ENCODE assay signal across 30 cellular contexts in the genomic region with DNA sequence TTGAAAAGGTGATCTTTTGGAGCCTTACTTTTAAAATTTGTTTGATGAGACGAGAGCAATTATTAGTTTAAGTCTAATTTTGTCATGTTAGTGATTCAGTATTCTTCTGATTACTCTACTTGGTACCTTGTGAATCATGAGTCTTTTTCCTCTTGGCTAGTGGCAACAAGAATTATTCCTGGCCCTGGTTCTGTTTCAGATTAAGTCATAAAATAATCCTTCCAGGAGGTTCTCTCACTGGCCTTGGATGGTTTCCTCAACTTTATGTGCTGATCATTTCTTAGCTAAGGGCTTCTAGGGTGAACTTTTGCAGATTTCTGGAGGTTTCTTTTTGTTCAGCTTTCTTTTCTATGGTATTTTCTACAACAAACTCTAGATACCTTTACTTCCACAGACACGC.
"Had no signal": no experiment of that assay in that cellular context is flagged by ENCODE, and none has a peak within 500 bp of the region (broad histone marks: within the 10 kb centered on the region; RNA-seq: fewer than 3 reads in every experiment).

No MANE protein-coding gene starts in this region.

- H3K27ac ChIP-seq: brain microvascular endothelial cell, cardiac muscle cell, RWPE1, WERI-Rb-1 had no signal

- H3K4me3 ChIP-seq: cardiac muscle cell, MG63 had no signal

- DNase-seq: activated CD4-positive, alpha-beta memory T cell treated with anti-CD3 and anti-CD28 coated beads, Interleukin-2, amount 10 ng/mL, durations not matched to agents 7 days and 5 days; activated CD4-positive, alpha-beta T cell treated with anti-CD3 and anti-CD28 coated beads for 1 hour; activated CD4-positive, alpha-beta T cell treated with anti-CD3 and anti-CD28 coated beads for 48 hours; activated CD4-positive, CD25-positive, alpha-beta regulatory T cell; activated CD8-positive, alpha-beta memory T cell treated with anti-CD3 and anti-CD28 coated beads for 24 hours; activated CD8-positive, alpha-beta memory T cell treated with anti-CD3 and anti-CD28 coated beads, Interleukin-2, amount 10 ng/mL, durations not matched to agents 7 days and 5 days; activated CD8-positive, alpha-beta memory T cell treated with anti-CD3 and anti-CD28 coated beads, Interleukin-2, amount 50 U/mL, for 48 hours; activated effector memory CD4-positive, alpha-beta T cell treated with Interleukin-2 at 50 U/mL for 16 hours; activated naive CD4-positive, alpha-beta T cell treated with anti-CD3 and anti-CD28 coated beads, Interleukin-2, amount 10 ng/mL, durations not matched to agents 7 days and 5 days; activated naive CD8-positive, alpha-beta T cell treated with anti-CD3 and anti-CD28 coated beads, Interleukin-2, amount 50 U/mL, for 24 hours; activated T-cell treated with anti-CD3 and anti-CD28 coated beads, Interleukin-2, amount 50 U/mL, for 48 hours; amniotic stem cell; aorta; brain microvascular endothelial cell; Kasumi-1; KG1; MG63; NCI-H1048; NCI-H1436 treated with DMSO at 0.1 percent for 48 hours; NCI-H1694 treated with DMSO at 0.1 percent for 48 hours; NCI-H2029; NCI-H345; NCI-H524 treated with DMSO at 0.1 percent for 48 hours; PC-3; T1000; WERI-Rb-1 had no signal

- H3K9me3 ChIP-seq: MG63 had no signal

- FAIRE-seq: RCC 7860 had no signal

- H3K27me3 ChIP-seq: brain microvascular endothelial cell, cardiac muscle cell, MG63 had no signal

- H3K36me3 ChIP-seq: brain microvascular endothelial cell, cardiac muscle cell, MG63, WERI-Rb-1 had no signal

- ATAC-seq: activated CD8-positive, alpha-beta memory T cell treated with anti-CD3 and anti-CD28 coated beads, Interleukin-2, amount 10 ng/mL, durations not matched to agents 7 days and 5 days; activated naive CD8-positive, alpha-beta T cell treated with anti-CD3 and anti-CD28 coated beads, Interleukin-2, amount 50 U/mL, for 24 hours; PC-3; Right ventricle myocardium inferior had no signal
